Comparison of ENCODE assay signal across 24 cellular contexts in the genomic region with DNA sequence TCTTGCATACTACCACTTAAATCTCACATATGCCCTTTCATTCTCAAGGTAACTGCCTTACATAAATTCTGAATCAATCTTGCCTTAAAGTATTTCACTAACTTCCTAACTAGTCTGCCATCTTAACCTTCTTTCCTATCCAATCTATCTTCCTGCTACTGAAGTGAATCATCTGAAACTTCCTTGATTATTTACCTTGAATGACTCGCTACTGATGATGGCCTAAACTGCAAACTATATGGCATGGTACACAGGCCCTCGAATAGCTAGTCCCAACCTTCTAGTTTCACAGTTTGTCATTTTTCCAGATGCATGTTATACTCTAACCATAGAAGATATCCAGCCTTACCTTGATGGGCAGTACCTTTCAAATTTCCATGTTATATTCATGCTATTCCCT. TPM values are rescaled to one million over a fixed set of nuclear protein-coding genes. Genes with fewer than 3 reads are reported as not detected.
"Had no signal": no experiment of that assay in that cellular context is flagged by ENCODE, and none has a peak within 500 bp of the region (broad histone marks: within the 10 kb centered on the region; RNA-seq: fewer than 3 reads in every experiment).

No MANE protein-coding gene starts in this region.

- ATAC-seq: activated CD4-positive, alpha-beta T cell treated with anti-CD3 and anti-CD28 coated beads for 36 hours; left ventricle myocardium superior; natural killer cell; stimulated activated naive B cell treated with anti-CD40 and anti-IgM and Interleukin-4, amounts not matched to agents 10 μg/mL and 1 μg/mL and 100 μg/mL, for 72 hours had no signal

- H3K4me1 ChIP-seq: prostate gland, testis, uterus had no signal

- H3K4me3 Mint-ChIP-seq: activated B cell treated with CpG ODN at 0.5 μM for 24 hours; activated CD4-positive, alpha-beta T cell treated with anti-CD3 and anti-CD28 coated beads for 36 hours; activated naive CD8-positive, alpha-beta T cell treated with anti-CD3 and anti-CD28 coated beads for 36 hours; mesothelial cell of epicardium; natural killer cell; stimulated activated naive B cell treated with anti-CD40 and anti-IgM and Interleukin-4, amounts not matched to agents 10 μg/mL and 1 μg/mL and 100 μg/mL, for 72 hours had no signal

- H3K79me2 ChIP-seq: hepatocyte had no signal

- H3K27me3 Mint-ChIP-seq: activated B cell treated with CpG ODN at 0.5 μM for 24 hours; activated CD4-positive, alpha-beta T cell treated with anti-CD3 and anti-CD28 coated beads for 36 hours; activated naive CD8-positive, alpha-beta T cell treated with anti-CD3 and anti-CD28 coated beads for 36 hours had no signal

- H3K27me3 ChIP-seq: hepatocyte, testis, uterus had no signal

- DNase-seq: activated B cell treated with CpG ODN at 0.5 μM for 24 hours; activated CD4-positive, alpha-beta T cell treated with anti-CD3 and anti-CD28 coated beads for 36 hours; activated CD4-positive, alpha-beta T cell treated with anti-CD3 and anti-CD28 coated beads, Interleukin-2, amount 50 U/mL, for 48 hours; activated CD8-positive, alpha-beta memory T cell treated with anti-CD3 and anti-CD28 coated beads, Interleukin-2, amount 50 U/mL, for 48 hours; activated naive CD4-positive, alpha-beta T cell treated with Interleukin-2 at 50 U/mL for 16 hours; activated naive CD8-positive, alpha-beta T cell treated with anti-CD3 and anti-CD28 coated beads for 36 hours; activated T-cell treated with anti-CD3 and anti-CD28 coated beads, Interleukin-2, amount 50 U/mL, for 48 hours; cerebellar nuclear complex; foreskin melanocyte; glutamatergic neuron; left ventricle myocardium superior; mammary epithelial cell; natural killer cell; stimulated activated CD4-positive, alpha-beta T cell treated with anti-CD3 and anti-CD28 coated beads, Interleukin-2, amount 100 ng/mL, for 48 hours; stimulated activated CD8-positive, alpha-beta memory T cell treated with anti-CD3 and anti-CD28 coated beads, Interleukin-4, amount 100 ng/mL, for 48 hours; stimulated activated naive B cell treated with anti-CD40 and anti-IgM and Interleukin-4, amounts not matched to agents 10 μg/mL and 1 μg/mL and 100 μg/mL, for 72 hours; T-helper 9 cell; testis; trophoblast cell; uterus had no signal

- H3K36me3 Mint-ChIP-seq: natural killer cell; stimulated activated naive B cell treated with anti-CD40 and anti-IgM and Interleukin-4, amounts not matched to agents 10 μg/mL and 1 μg/mL and 100 μg/mL, for 72 hours had no signal

- H3K27ac ChIP-seq: coronary artery, hepatocyte, prostate gland, testis, uterus had no signal

- H3K9me3 ChIP-seq: prostate gland, testis, uterus had no signal

- H2AFZ ChIP-seq: hepatocyte had no signal

- H3K4me1 Mint-ChIP-seq: activated B cell treated with CpG ODN at 0.5 μM for 24 hours; activated naive CD8-positive, alpha-beta T cell treated with anti-CD3 and anti-CD28 coated beads for 36 hours; mesothelial cell of epicardium; natural killer cell; stimulated activated naive B cell treated with anti-CD40 and anti-IgM and Interleukin-4, amounts not matched to agents 10 μg/mL and 1 μg/mL and 100 μg/mL, for 72 hours had no signal

- H3K9me3 Mint-ChIP-seq: activated B cell treated with CpG ODN at 0.5 μM for 24 hours; activated naive CD8-positive, alpha-beta T cell treated with anti-CD3 and anti-CD28 coated beads for 36 hours; natural killer cell; stimulated activated naive B cell treated with anti-CD40 and anti-IgM and Interleukin-4, amounts not matched to agents 10 μg/mL and 1 μg/mL and 100 μg/mL, for 72 hours had no signal

- H3K4me2 ChIP-seq: hepatocyte had no signal

- H3K4me3 ChIP-seq: coronary artery, hepatocyte, prostate gland, testis, uterus had no signal

- H3K36me3 ChIP-seq: prostate gland, uterus had no signal

RNA-seq across cellular contexts. Expression of a gene that starts 19.9 kb away (rescaled TPM):
- total RNA-seq: activated B cell treated with CpG ODN at 0.5 μM for 24 hours had no signal
